ENCODE assay signal across 8 cellular contexts in genomic region chr17:76491271-76492184, GRCh38. TPM values are rescaled to one million over a fixed set of nuclear protein-coding genes. Genes with fewer than 3 reads are reported as not detected.
DNase-seq lines count a peak whose midpoint lies in the region; ATAC-seq and TF ChIP-seq lines count a peak whose summit lies in the region.

No MANE protein-coding gene starts in this region.

- H3K79me2 ChIP-seq in H9 (ENCODE audit: insufficient read depth, low read length), result no peaks in the 10 kb centered on the region

- peaks cover 0 to 39% of the 10 kb centered on the region in 2 donors for H3K4me1 ChIP-seq in lung (ENCODE audit: control insufficient read depth in 2 of 2, insufficient read depth in 2 of 2, low read length in 2 of 2)
- no peaks in the 10 kb centered on the region for H3K4me1 ChIP-seq in H9 (ENCODE audit: insufficient read depth, low read length)

- H3K79me1 ChIP-seq in H9 (ENCODE audit: insufficient read depth, low read depth, low read length, poor library complexity, severe bottlenecking), result no peaks in the 10 kb centered on the region

- no peaks in the 10 kb centered on the region for H3K27me3 ChIP-seq in lung (ENCODE audit: control insufficient read depth, insufficient read depth)
- no peaks in the 10 kb centered on the region for H3K27me3 ChIP-seq in H9 (ENCODE audit: insufficient read depth, low read length)

- no peak overlapping the region for H2BK120ac ChIP-seq in H9 (ENCODE audit: low read depth, low read length, poor library complexity, severe bottlenecking)

- H3K27me3 Mint-ChIP-seq in CD14-positive monocyte (ENCODE audit: low read depth in 3 of 3) (no peaks in the 10 kb centered on the region), H9 (ENCODE audit: low read depth) (no peaks in the 10 kb centered on the region; the same call in 1 of the 2 replicates)
- no peaks in the 10 kb centered on the region for H3K27me3 Mint-ChIP-seq in activated CD8-positive, alpha-beta T cell treated with anti-CD3 and anti-CD28 coated beads for 36 hours

- no peak overlapping the region for H2AK5ac ChIP-seq in H9 (ENCODE audit: insufficient read length, low read length)

- no peak overlapping the region for H3K56ac ChIP-seq in H9 (ENCODE audit: insufficient read length, low read depth, low read length)

- no peak overlapping the region for H3K4ac ChIP-seq in H9 (ENCODE audit: low read depth, low read length)

- H3K27ac ChIP-seq in lung (ENCODE audit: low read depth in 1 of 2, low read length in 1 of 2), result peak overlapping the region; percentile 37 to 92
- H3K27ac ChIP-seq in H9 (ENCODE audit: insufficient read length, low read depth, low read length), result no peak overlapping the region

- no peak overlapping the region for H3K9ac ChIP-seq in H9 (ENCODE audit: extremely low read depth, insufficient read length, low read length)

- peaks cover 17 to 39% of the 10 kb centered on the region in 2 donors for H3K36me3 Mint-ChIP-seq in CD14-positive monocyte
- H3K36me3 Mint-ChIP-seq in activated CD8-positive, alpha-beta T cell treated with anti-CD3 and anti-CD28 coated beads for 36 hours (ENCODE audit: low read depth), result peaks cover 3% of the 10 kb centered on the region
- peaks cover 0 to 6% (median 3%) of the 10 kb centered on the region in 3 experiments; a peak in 2 of 7 replicates for H3K36me3 Mint-ChIP-seq in H9 (ENCODE audit: insufficient read depth in 1 of 3, low read depth in 3 of 3)

- H4K91ac ChIP-seq in H9 (ENCODE audit: insufficient read length, low read depth, low read length), result no peak overlapping the region

- H3K4me3 Mint-ChIP-seq in CD14-positive monocyte, result peak overlapping the region; percentile 84 to 93
- H3K4me3 Mint-ChIP-seq in activated CD8-positive, alpha-beta T cell treated with anti-CD3 and anti-CD28 coated beads for 36 hours, result peak overlapping the region; percentile 34
- H3K4me3 Mint-ChIP-seq in H9, result no peak overlapping the region; a peak in 1 of 5 replicates

- H3K9me3 Mint-ChIP-seq in CD14-positive monocyte (peaks cover 0 to 2% (median 0%) of the 10 kb centered on the region in 7 donors), H9 (no peaks in the 10 kb centered on the region)
- H3K9me3 Mint-ChIP-seq in activated CD8-positive, alpha-beta T cell treated with anti-CD3 and anti-CD28 coated beads for 36 hours, result no peaks in the 10 kb centered on the region

- POLR2A ChIA-PET in activated CD8-positive, alpha-beta T cell treated with anti-CD3 and anti-CD28 coated beads for 36 hours (lab: Charles Lee), result interaction anchor here (0.7 to 2.0 kb wide), 4 partner anchors 9 to 30 kb away, joined by 3 to 5 read pairs (median 4); no protein-coding TSS in a partner anchor

- TF ChIP-seq CTCF in CD14-positive monocyte (IDR thresholded peaks at IDR 0.05), result no peak
- TF ChIP-seq CTCF in activated CD8-positive, alpha-beta T cell treated with anti-CD3 and anti-CD28 coated beads for 36 hours (IDR thresholded peaks at IDR 0.05), result no peak
- TF ChIP-seq CTCF in lung (IDR thresholded peaks at IDR 0.05; ENCODE audit: control extremely low read depth, extremely low read depth), result no peak
- TF ChIP-seq CTCF in H9 (conservative IDR thresholded peaks at IDR 0.05), result no peak

- H3K4me2 ChIP-seq in H9 (ENCODE audit: insufficient read depth, insufficient read length, low read length), result no peak overlapping the region

- no peaks in the 10 kb centered on the region for H3K9me3 ChIP-seq in lung (ENCODE audit: control insufficient read depth in 2 of 2, insufficient read depth in 1 of 2, low read length in 1 of 2)
- no peaks in the 10 kb centered on the region for H3K9me3 ChIP-seq in H9 (ENCODE audit: control insufficient read depth, low read depth, low read length)

- peaks cover 0 to 7% of the 10 kb centered on the region in 2 donors for H3K36me3 ChIP-seq in lung (ENCODE audit: control insufficient read depth in 2 of 2, insufficient read depth in 2 of 2, low read length in 2 of 2)

- no peak overlapping the region for H2BK15ac ChIP-seq in H9 (ENCODE audit: low read depth, low read length)

- H3K4me3 ChIP-seq in lung, result no peak overlapping the region

- no peak overlapping the region for H2BK20ac ChIP-seq in H9 (ENCODE audit: low read depth, low read length, poor library complexity, severe bottlenecking)

- H2BK5ac ChIP-seq in H9 (ENCODE audit: insufficient read length, low read length), result no peak overlapping the region

- H3K27ac Mint-ChIP-seq in CD14-positive monocyte (peak overlapping the region; percentile 99 to 100 (median 100)), H9 (no peak overlapping the region)
- peak overlapping the region; percentile 90 for H3K27ac Mint-ChIP-seq in activated CD8-positive, alpha-beta T cell treated with anti-CD3 and anti-CD28 coated beads for 36 hours

- H3T11ph ChIP-seq in H9 (ENCODE audit: low read length), result no peak overlapping the region

- ATAC-seq in GM21447 (IDR thresholded peaks at IDR 0.05; ENCODE audit: unreplicated experiment), result peak; percentile 12
- ATAC-seq in activated CD8-positive, alpha-beta T cell treated with anti-CD3 and anti-CD28 coated beads for 36 hours, result peak; percentile 21
- ATAC-seq in lung (ENCODE audit: insufficient read depth, low FRiP score), result no peak

- H4K5ac ChIP-seq in H9 (ENCODE audit: insufficient read length, low read depth, low read length), result no peak overlapping the region

- no peak overlapping the region for H2BK12ac ChIP-seq in H9 (ENCODE audit: insufficient read length, low read depth, low read length)

- no peak overlapping the region for H2AFZ ChIP-seq in H9 (ENCODE audit: low read length)

- no peak overlapping the region for H3K18ac ChIP-seq in H9 (ENCODE audit: insufficient read length, low read depth, low read length)

- DNase-seq in CD14-positive monocyte (ENCODE audit: low spot score) (peak; percentile 74), lung (ENCODE audit: low spot score) (no peak), cerebellar cortex (ENCODE audit: low spot score) (no peak), H9 (no peak)
- peak; percentile 54 for DNase-seq in activated CD8-positive, alpha-beta T cell treated with anti-CD3 and anti-CD28 coated beads for 36 hours
- DNase-seq in stimulated activated naive CD4-positive, alpha-beta T cell treated with Interleukin-2 at 50 U/mL for 16 hours (lab: John Stamatoyannopoulos, UW), result no peak
- no peak for DNase-seq in NK-92 treated with Interleukin-12 subunit alpha and Interleukin-12 subunit beta, amount 100 ng/mL, for 24 hours (lab: John Stamatoyannopoulos, UW)

- 48 to 61% methylated on average over 17 of the region's 17 CpGs for WGBS in lung, 2 donors
- WGBS in H9 (ENCODE audit: extremely low coverage, insufficient read length, low lambda C conversion rate), result no CpG with 5 or more reads among the region's 17 CpGs

- CTCF ChIA-PET in activated CD8-positive, alpha-beta T cell treated with anti-CD3 and anti-CD28 coated beads for 36 hours (lab: Charles Lee), result interaction anchor here (1.1 to 3.8 kb wide), 5 partner anchors 8 to 106 kb away, joined by 3 to 22 read pairs (median 4); partner anchors contain the start of gene AANAT

- no peaks in the 10 kb centered on the region for H3K23me2 ChIP-seq in H9 (ENCODE audit: insufficient read length, low read depth, low read length, poor library complexity, severe bottlenecking)

- H4K20me1 ChIP-seq in H9 (ENCODE audit: control insufficient read depth, insufficient read depth, insufficient read length), result no peaks in the 10 kb centered on the region

- intact Hi-C loops in CD14-positive monocyte (cut with micrococcal nuclease), result no loop called here
- intact Hi-C loops in activated CD8-positive, alpha-beta T cell treated with anti-CD3 and anti-CD28 coated beads for 36 hours (cut with micrococcal nuclease), result no loop called here

- no peak overlapping the region; the same call in 1 of the 2 replicates for H3K14ac ChIP-seq in H9 (ENCODE audit: insufficient read depth, low read length)

- no peak overlapping the region for H4K8ac ChIP-seq in H9 (replicated peaks; ENCODE audit: insufficient read length, low read depth, low read length)

- H3K4me1 Mint-ChIP-seq in CD14-positive monocyte (peaks cover 83% of the 10 kb centered on the region), H9 (peaks cover 12 to 25% of the 10 kb centered on the region in 2 experiments)
- H3K4me1 Mint-ChIP-seq in activated CD8-positive, alpha-beta T cell treated with anti-CD3 and anti-CD28 coated beads for 36 hours (ENCODE audit: low read depth), result peaks cover 48% of the 10 kb centered on the region

- no peak overlapping the region for H3K23ac ChIP-seq in H9 (ENCODE audit: insufficient read length, low read depth, low read length)

RNA-seq across cellular contexts. Expression of gene RHBDF2, which starts 9.7 kb away (rescaled TPM):
- polyA plus RNA-seq in CD14-positive monocyte (10 to 100 TPM; 36.9 to 68.6 TPM), lung (100 to 1,000 TPM in 1 of 2 donors, 10 to 100 TPM in 1; 20.1 to 116 TPM)
- 10 to 100 TPM; 19.9 to 20.4 TPM for total RNA-seq in activated CD8-positive, alpha-beta T cell treated with anti-CD3 and anti-CD28 coated beads for 36 hours
- total RNA-seq in lung (10 to 100 TPM; 22.7 to 56.5 TPM), H9 (2021) (17.1 and 19.7 TPM in 2 replicates)

RNA-seq across cellular contexts. Expression of gene AANAT, which starts 24.1 kb away (rescaled TPM):
- polyA plus RNA-seq in CD14-positive monocyte (not detected), lung (under 1 TPM in 1 of 2 donors, not detected in 1; 0.10 TPM)
- total RNA-seq in activated CD8-positive, alpha-beta T cell treated with anti-CD3 and anti-CD28 coated beads for 36 hours, result under 1 TPM in 1 of 2 experiments, not detected in 1; 0.34 TPM
- total RNA-seq in lung (under 1 TPM in 1 of 2 donors, not detected in 1; 0.31 TPM), H9 (2021) (0.15 and 0.55 TPM in 2 replicates)

RNA-seq across cellular contexts. Expression of gene UBE2O, which starts 38.6 kb away (rescaled TPM):
- polyA plus RNA-seq in CD14-positive monocyte, result 1 to 10 TPM; 1.3 to 4.5 TPM
- 10 to 100 TPM; 36.8 to 39.5 TPM for total RNA-seq in activated CD8-positive, alpha-beta T cell treated with anti-CD3 and anti-CD28 coated beads for 36 hours
- total RNA-seq in lung, result 10 to 100 TPM; 24.3 to 24.6 TPM
- polyA plus RNA-seq in lung, result 10 to 100 TPM; 10.8 to 11.1 TPM
- total RNA-seq in H9 (2021), result 47.7 and 52.6 TPM in 2 replicates

RNA-seq across cellular contexts. Expression of gene CYGB, which starts 46.0 kb away (rescaled TPM):
- not detected for polyA plus RNA-seq in CD14-positive monocyte
- under 1 TPM in 1 of 2 experiments, not detected in 1; 0.23 TPM for total RNA-seq in activated CD8-positive, alpha-beta T cell treated with anti-CD3 and anti-CD28 coated beads for 36 hours
- 10 to 100 TPM; 15.9 to 20.0 TPM for total RNA-seq in lung
- 10 to 100 TPM; 21.4 to 30.4 TPM for polyA plus RNA-seq in lung
- 2.4 and 2.8 TPM in 2 replicates for total RNA-seq in H9 (2021)

RNA-seq across cellular contexts. Expression of gene PRCD, which starts 48.3 kb away (rescaled TPM):
- polyA plus RNA-seq in CD14-positive monocyte (not detected), lung (1 to 10 TPM; 2.0 to 7.9 TPM)
- total RNA-seq in activated CD8-positive, alpha-beta T cell treated with anti-CD3 and anti-CD28 coated beads for 36 hours, result not detected
- total RNA-seq in lung (10 to 100 TPM in 1 of 2 donors, 1 to 10 TPM in 1; 3.3 to 11.3 TPM), H9 (2021) (0.42 and 0.46 TPM in 2 replicates)

Comparison
In these comparisons a context has a peak if more than half of its experiments do, and no peak if none do; other contexts are left out.
1. DNase-seq: peak in CD14-positive monocyte (single experiment) and activated CD8-positive, alpha-beta T cell treated with anti-CD3 and anti-CD28 coated beads for 36 hours (single experiment); none in lung (single experiment), stimulated activated naive CD4-positive, alpha-beta T cell treated with Interleukin-2 at 50 U/mL for 16 hours (single experiment), cerebellar cortex (single experiment), NK-92 treated with Interleukin-12 subunit alpha and Interleukin-12 subunit beta, amount 100 ng/mL, for 24 hours (single experiment) and H9 (single experiment).
2. H3K27ac Mint-ChIP-seq: peak in CD14-positive monocyte (7 of 7) and activated CD8-positive, alpha-beta T cell treated with anti-CD3 and anti-CD28 coated beads for 36 hours (single experiment); none in H9 (0 of 3).
3. H3K4me3 Mint-ChIP-seq: peak in CD14-positive monocyte (2 of 2) and activated CD8-positive, alpha-beta T cell treated with anti-CD3 and anti-CD28 coated beads for 36 hours (single experiment); none in H9 (0 of 2).